ENCODE assay signal across 8 cellular contexts in the genomic region with DNA sequence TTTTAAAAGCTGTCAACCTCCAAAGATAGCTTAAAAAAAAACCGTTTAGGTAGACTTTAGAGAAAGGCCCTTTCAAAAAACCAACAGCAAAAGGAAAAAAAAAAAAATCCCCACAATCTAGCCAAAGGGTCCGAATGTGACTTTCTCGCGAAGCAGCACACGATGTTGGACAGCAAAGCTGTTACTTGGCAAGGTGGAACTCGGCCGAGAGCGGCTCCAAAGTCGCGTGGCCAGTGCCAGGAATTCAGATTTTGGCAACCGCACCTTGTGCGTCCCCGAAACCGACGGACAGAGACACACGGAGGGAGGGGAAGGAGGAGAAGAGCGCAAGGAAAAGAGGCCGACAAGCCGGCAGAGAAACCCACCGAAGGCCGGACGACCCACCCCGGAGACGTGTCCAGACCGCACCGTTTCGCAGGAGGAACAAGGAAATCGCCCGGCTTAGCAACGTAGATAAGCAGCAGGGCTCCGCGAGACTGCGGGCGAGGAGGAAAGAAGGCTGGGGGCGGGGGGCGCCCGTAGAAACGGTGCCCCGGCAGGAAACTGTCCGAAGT.
DNase-seq lines count a peak whose midpoint lies in the region; ATAC-seq and TF ChIP-seq lines count a peak whose summit lies in the region.

No MANE protein-coding gene starts in this region.

- peaks cover 25% of the 10 kb centered on the region for H3K27me3 Mint-ChIP-seq in memory B cell

- peak; percentile 17 for DNase-seq in activated T-cell treated with anti-CD3 and anti-CD28 coated beads, Interleukin-2, amount 50 U/mL, for 1 hour
- no peak for DNase-seq in activated T-cell treated with anti-CD3 and anti-CD28 coated beads for 4 hours
- DNase-seq in RWPE1 (ENCODE audit: low spot score) = peak; percentile 52
- DNase-seq in ecto neural progenitor cell (ENCODE audit: low spot score) = peak; percentile 69
- DNase-seq in memory B cell (ENCODE audit: low spot score in 2 of 2) = no peak
- DNase-seq in upper lobe of left lung = peak; percentile 53 to 77
- no peak for DNase-seq in activated gamma-delta T cell treated with Interleukin-2 at 50 U/mL for 16 hours

- H3K27me3 ChIP-seq in upper lobe of left lung = peaks cover 0 to 6% (median 0%) of the 10 kb centered on the region in 4 donors

- H3K4me1 Mint-ChIP-seq in memory B cell = peaks cover 15% of the 10 kb centered on the region

- POLR2A ChIA-PET in RWPE1 (lab: Yijun Ruan, JAX; ENCODE audit: low non-redundant PET) = no interaction called here

- TF ChIP-seq CTCF in RWPE1 (conservative IDR thresholded peaks at IDR 0.05; ENCODE audit: low read depth) = no peak
- no peak for TF ChIP-seq CTCF in upper lobe of left lung (IDR thresholded peaks at IDR 0.05)

- no peaks in the 10 kb centered on the region for H3K36me3 ChIP-seq in upper lobe of left lung

- H3K27ac ChIP-seq in RWPE1 (peak overlapping the region; percentile 78), upper lobe of left lung (peak overlapping the region; percentile 80 to 93 (median 92))

- H3K4me3 Mint-ChIP-seq in memory B cell = peak overlapping the region; percentile 27

- 1 to 5% methylated on average over 40 of the region's 40 CpGs for WGBS in upper lobe of left lung, 2 donors

- no peaks in the 10 kb centered on the region for H3K9me3 Mint-ChIP-seq in memory B cell

- ATAC-seq in memory B cell (ENCODE audit: low read depth) (no peak), upper lobe of left lung (ENCODE audit: low FRiP score in 2 of 2) (peak; percentile 50 to 67), GM18502 (IDR thresholded peaks at IDR 0.05; ENCODE audit: poor library complexity, unreplicated experiment) (no peak)

- CTCF ChIA-PET in RWPE1 (lab: Yijun Ruan, JAX) = interaction anchor here (0.6 to 0.8 kb wide), 3 partner anchors 19 to 522 kb away, joined by 3 to 4 read pairs (median 3); no protein-coding TSS in a partner anchor

- H3K36me3 Mint-ChIP-seq in memory B cell = no peaks in the 10 kb centered on the region

- no peak for TF ChIP-seq EP300 in upper lobe of left lung (IDR thresholded peaks at IDR 0.05)

- no peaks in the 10 kb centered on the region for H3K9me3 ChIP-seq in upper lobe of left lung

- peak overlapping the region; percentile 30 to 59 (median 52) for H3K4me3 ChIP-seq in upper lobe of left lung

- peaks cover 16 to 33% (median 31%) of the 10 kb centered on the region in 4 donors for H3K4me1 ChIP-seq in upper lobe of left lung

- no peak overlapping the region for H3K27ac Mint-ChIP-seq in memory B cell

- peak in 2 of 4 donors; percentile 14 to 52 for TF ChIP-seq POLR2A in upper lobe of left lung (IDR thresholded peaks at IDR 0.05)

Comparison
In these comparisons a context has a peak if more than half of its experiments do, and no peak if none do; other contexts are left out.
1. DNase-seq: peak in activated T-cell treated with anti-CD3 and anti-CD28 coated beads, Interleukin-2, amount 50 U/mL, for 1 hour (single experiment), RWPE1 (single experiment), ecto neural progenitor cell (single experiment) and upper lobe of left lung (2 of 2); none in activated T-cell treated with anti-CD3 and anti-CD28 coated beads for 4 hours (single experiment), memory B cell (0 of 2) and activated gamma-delta T cell treated with Interleukin-2 at 50 U/mL for 16 hours (single experiment).
2. ATAC-seq: peak in upper lobe of left lung (2 of 2); none in memory B cell (single experiment) and GM18502 (single experiment).